Comparison of ENCODE assay signal across 21 cellular contexts in the genomic region with DNA sequence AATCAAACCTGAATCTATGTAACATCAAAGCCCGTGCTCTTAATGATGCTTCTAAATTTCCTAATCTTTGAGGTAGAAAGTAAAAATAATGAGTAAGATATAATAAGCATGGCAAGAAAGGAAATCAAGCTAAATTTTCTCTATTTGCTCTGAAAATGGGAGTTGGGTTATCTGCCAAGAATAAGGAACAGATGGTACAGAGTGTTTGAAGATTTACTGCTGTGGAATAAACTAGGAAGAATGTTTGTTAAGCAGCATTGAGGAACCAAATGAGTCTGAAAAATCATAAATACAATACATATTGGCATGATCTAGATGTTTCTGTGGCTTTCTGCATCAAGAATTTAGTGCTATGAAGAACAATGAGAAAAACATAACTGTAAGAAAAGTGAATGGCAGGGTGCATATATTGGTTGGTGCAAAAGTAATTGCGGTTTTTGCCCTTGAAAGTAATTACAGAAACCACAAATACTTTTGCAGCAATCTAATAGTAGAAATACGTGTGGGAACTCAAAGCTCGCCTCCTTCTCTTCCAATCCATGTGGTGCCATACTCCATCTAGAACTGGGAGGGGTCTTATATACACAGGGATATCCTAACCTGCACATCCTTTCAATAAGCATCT.
"Had no signal": no experiment of that assay in that cellular context is flagged by ENCODE, and none has a peak within 500 bp of the region (broad histone marks: within the 10 kb centered on the region; RNA-seq: fewer than 3 reads in every experiment).

No MANE protein-coding gene starts in this region.

- ATAC-seq: activated naive CD8-positive, alpha-beta T cell treated with anti-CD3 and anti-CD28 coated beads, Interleukin-2, amount 50 U/mL, for 24 hours; left lung; stimulated activated naive CD8-positive, alpha-beta T cell treated with anti-CD3 and anti-CD28 coated beads, Interleukin-15, Interleukin-2, amounts not matched to agents 100 U/mL and 50 U/mL, for 24 hours had no signal

- H3K27ac ChIP-seq: esophagus muscularis mucosa, left lung, uterus, WERI-Rb-1 had no signal

- H3K36me3 ChIP-seq: esophagus muscularis mucosa, left lung, tibial artery, uterus, WERI-Rb-1 had no signal

- H3K4me3 ChIP-seq: esophagus muscularis mucosa, left lung, skin epidermis, tibial artery, uterus had no signal

- DNase-seq: activated CD4-positive, alpha-beta T cell treated with anti-CD3 and anti-CD28 coated beads for 1 hour; activated CD8-positive, alpha-beta memory T cell treated with anti-CD3 and anti-CD28 coated beads for 24 hours; activated CD8-positive, alpha-beta memory T cell treated with anti-CD3 and anti-CD28 coated beads, Interleukin-2, amount 50 U/mL, for 48 hours; activated effector memory CD4-positive, alpha-beta T cell treated with Interleukin-2 at 50 U/mL for 16 hours; activated naive CD4-positive, alpha-beta T cell treated with anti-CD3 and anti-CD28 coated beads, Interleukin-2, amount 10 ng/mL, durations not matched to agents 7 days and 5 days; activated naive CD8-positive, alpha-beta T cell treated with anti-CD3 and anti-CD28 coated beads, Interleukin-2, amount 50 U/mL, for 24 hours; activated T-cell treated with anti-CD3 and anti-CD28 coated beads, Interleukin-2, amount 50 U/mL, for 48 hours; anterior cingulate cortex; effector CD4-positive, alpha-beta T cell; foreskin melanocyte; left lung; midbrain; nephron progenitor cell; nucleus accumbens; stimulated activated naive CD8-positive, alpha-beta T cell treated with anti-CD3 and anti-CD28 coated beads, Interleukin-15, Interleukin-2, amounts not matched to agents 100 U/mL and 50 U/mL, for 24 hours; substantia nigra; tibial artery; uterus; WERI-Rb-1 had no signal

- H3K4me1 ChIP-seq: esophagus muscularis mucosa, left lung, uterus had no signal

- H3K27me3 ChIP-seq: esophagus muscularis mucosa, left lung, tibial artery, uterus had no signal

- H3K9me3 ChIP-seq: left lung, tibial artery, uterus had no signal
